ENCODE assay signal across 1 cellular context in genomic region chr4:80228460-80228859, GRCh38.
TF ChIP-seq lines count a peak whose summit lies in the region.

No MANE protein-coding gene starts in this region.

TF ChIP-seq in IMR-90, 13 proteins besides CTCF, POLR2A, EP300 and RAD21:
- TF ChIP-seq RCOR1 (IDR thresholded peaks at IDR 0.05; ENCODE audit: insufficient replicate concordance, low read length) = no peak
- TF ChIP-seq BHLHE40 (IDR thresholded peaks at IDR 0.05; ENCODE audit: low read depth, low read length) = no peak
- TF ChIP-seq ELK1 (IDR thresholded peaks at IDR 0.05; ENCODE audit: borderline replicate concordance, low read depth, low read length) = no peak
- TF ChIP-seq CEBPB (IDR thresholded peaks at IDR 0.05; ENCODE audit: low read depth, low read length) = no peak
- TF ChIP-seq MXI1 (IDR thresholded peaks at IDR 0.05; ENCODE audit: borderline replicate concordance, low read depth, low read length) = no peak
